Comparison of ENCODE assay signal across 17 cellular contexts in genomic region chr10:62580396-62580795, GRCh38.
"Had no signal": no experiment of that assay in that cellular context is flagged by ENCODE, and none has a peak within 500 bp of the region (broad histone marks: within the 10 kb centered on the region; RNA-seq: fewer than 3 reads in every experiment).

No MANE protein-coding gene starts in this region.

- ATAC-seq: activated CD4-positive, CD25-positive, alpha-beta regulatory T cell treated with anti-CD3 and anti-CD28 coated beads, Interleukin-2, amount 50 U/mL, for 24 hours; gastroesophageal sphincter had no signal

- H3K36me3 ChIP-seq: gastroesophageal sphincter, transverse colon had no signal

- H3K9me3 ChIP-seq: gastroesophageal sphincter, transverse colon had no signal

- DNase-seq: activated CD4-positive, alpha-beta T cell treated with anti-CD3 and anti-CD28 coated beads, Interleukin-2, amount 50 U/mL, for 1 hour; activated CD8-positive, alpha-beta memory T cell treated with anti-CD3 and anti-CD28 coated beads for 24 hours; activated gamma-delta T cell treated with Interleukin-2 at 50 U/mL for 16 hours; amygdala; cortex of kidney; effector memory CD4-positive, alpha-beta T cell; midbrain; stimulated activated CD4-positive, alpha-beta T cell treated with anti-CD3 and anti-CD28 coated beads, Interleukin-4, amount 100 ng/mL, for 4 hours; stimulated activated CD8-positive, alpha-beta memory T cell treated with anti-CD3 and anti-CD28 coated beads, Interleukin-4, amount 100 ng/mL, for 48 hours; stimulated activated naive CD4-positive, alpha-beta T cell treated with Interleukin-2 at 50 U/mL for 16 hours; T-helper 9 cell; transverse colon had no signal

- H3K27me3 ChIP-seq: gastroesophageal sphincter, transverse colon had no signal

- H3K4me3 ChIP-seq: gastroesophageal sphincter, lung, skin epidermis, transverse colon had no signal

- H3K4me1 ChIP-seq: parathyroid adenoma had no signal

- H3K27ac ChIP-seq: parathyroid adenoma, transverse colon had no signal
